Comparison of ENCODE assay signal across 26 cellular contexts in genomic region chr19:28397311-28397710, GRCh38.
"Had no signal": no experiment of that assay in that cellular context is flagged by ENCODE, and none has a peak within 500 bp of the region (broad histone marks: within the 10 kb centered on the region; RNA-seq: fewer than 3 reads in every experiment).

No MANE protein-coding gene starts in this region.

- DNase-seq: activated B cell treated with CpG ODN at 0.5 μM for 24 hours; activated CD4-positive, alpha-beta T cell treated with anti-CD3 and anti-CD28 coated beads for 1 hour; activated CD4-positive, alpha-beta T cell treated with anti-CD3 and anti-CD28 coated beads, Interleukin-2, amount 10 ng/mL, durations not matched to agents 24 days and 14 days; activated CD4-positive, alpha-beta T cell treated with anti-CD3 and anti-CD28 coated beads, Interleukin-2, amount 50 U/mL, for 48 hours; activated CD8-positive, alpha-beta memory T cell treated with anti-CD3 and anti-CD28 coated beads for 24 hours; activated effector memory CD4-positive, alpha-beta T cell treated with anti-CD3 and anti-CD28 coated beads, Interleukin-2, amount 50 U/mL, for 16 hours; activated naive CD4-positive, alpha-beta T cell treated with anti-CD3 and anti-CD28 coated beads for 36 hours; activated T-cell treated with anti-CD3 and anti-CD28 coated beads, Interleukin-2, amount 50 U/mL, for 4 hours; brain microvascular endothelial cell; MM.1S; NCI-H1105 treated with DMSO at 0.1 percent for 48 hours; NCI-H1436 treated with DMSO at 0.1 percent for 48 hours; NCI-H187; NCI-H2081; NCI-H446 treated with DMSO at 0.1 percent for 48 hours; NCI-H524 treated with DMSO at 0.1 percent for 48 hours; NCI-H748 treated with DMSO at 0.1 percent for 48 hours; Peyer's patch; Right ventricle myocardium superior; SJCRH30; SW 1271 had no signal

- H3K27ac ChIP-seq: brain microvascular endothelial cell, cardiac muscle cell, Peyer's patch, RWPE1, SJCRH30 had no signal

- H3K9me3 ChIP-seq: Peyer's patch, SJCRH30 had no signal

- H3K36me3 Mint-ChIP-seq: activated naive CD8-positive, alpha-beta T cell had no signal

- ATAC-seq: activated T-cell treated with anti-CD3 and anti-CD28 coated beads, Interleukin-2, amount 50 U/mL, for 4 hours; SK-N-SH treated with all-trans-retinoic acid at 6 μM for 48 hours had no signal

- H3K4me3 ChIP-seq: cardiac muscle cell, Peyer's patch, SJCRH30 had no signal

- H3K27me3 Mint-ChIP-seq: activated B cell treated with CpG ODN at 0.5 μM for 24 hours; activated CD4-positive, alpha-beta T cell treated with anti-CD3 and anti-CD28 coated beads, Interleukin-2, amount 10 ng/mL, durations not matched to agents 24 days and 14 days; activated naive CD8-positive, alpha-beta T cell had no signal

- H3K4me1 ChIP-seq: Peyer's patch, SJCRH30 had no signal

- H3K27ac Mint-ChIP-seq: activated B cell treated with CpG ODN at 0.5 μM for 24 hours; activated CD4-positive, alpha-beta T cell treated with anti-CD3 and anti-CD28 coated beads, Interleukin-2, amount 10 ng/mL, durations not matched to agents 24 days and 14 days; activated naive CD4-positive, alpha-beta T cell treated with anti-CD3 and anti-CD28 coated beads for 36 hours; activated naive CD8-positive, alpha-beta T cell; T-helper 1 cell treated with Interleukin-12 subunit alpha and Interleukin-12 subunit beta and Interleukin-4 antibody, amounts not matched to agents 30 μg/mL and 1 μg/mL, for 36 hours had no signal

- H3K27me3 ChIP-seq: brain microvascular endothelial cell, Peyer's patch had no signal

- H3K4me3 Mint-ChIP-seq: activated B cell treated with CpG ODN at 0.5 μM for 24 hours; activated CD4-positive, alpha-beta T cell treated with anti-CD3 and anti-CD28 coated beads, Interleukin-2, amount 10 ng/mL, durations not matched to agents 24 days and 14 days; activated naive CD4-positive, alpha-beta T cell treated with anti-CD3 and anti-CD28 coated beads for 36 hours; activated naive CD8-positive, alpha-beta T cell; activated T-cell treated with anti-CD3 and anti-CD28 coated beads, Interleukin-2, amount 50 U/mL, for 4 hours; T-helper 1 cell treated with Interleukin-12 subunit alpha and Interleukin-12 subunit beta and Interleukin-4 antibody, amounts not matched to agents 30 μg/mL and 1 μg/mL, for 36 hours had no signal

- H3K36me3 ChIP-seq: brain microvascular endothelial cell, cardiac muscle cell, Peyer's patch, SJCRH30 had no signal
